In the genomic region with DNA sequence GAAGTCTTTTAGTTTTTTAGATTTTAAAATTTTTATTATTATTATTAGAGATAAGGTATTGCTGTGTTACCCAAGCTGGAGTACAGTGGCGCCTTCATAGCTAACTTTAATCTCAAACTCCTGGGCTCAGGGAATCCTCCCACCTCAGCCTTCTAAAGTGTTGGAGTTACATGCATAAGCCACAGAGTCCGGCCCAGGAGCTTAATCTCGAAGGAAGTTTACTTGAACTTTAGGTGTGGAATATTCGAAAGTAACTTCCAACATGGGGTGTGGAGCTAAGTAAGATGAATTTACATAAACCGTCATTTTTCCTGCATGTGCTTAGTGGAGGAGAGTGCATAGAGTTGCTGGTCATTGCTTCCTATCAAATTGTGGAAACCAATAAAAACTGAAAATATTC, we compare ENCODE assay signal across 11 cellular contexts. TPM values are rescaled to one million over a fixed set of nuclear protein-coding genes. Genes with fewer than 3 reads are reported as not detected.
DNase-seq lines count a peak whose midpoint lies in the region; ATAC-seq, FAIRE-seq and TF ChIP-seq lines count a peak whose summit lies in the region.
"Had no signal": no experiment of that assay in that cellular context is flagged by ENCODE, and none has a peak within 500 bp of the region (broad histone marks: within the 10 kb centered on the region; RNA-seq: fewer than 3 reads in every experiment).

No MANE protein-coding gene starts in this region.

- peaks cover 5% of the 10 kb centered on the region for H3K4me1 ChIP-seq in foreskin keratinocyte
- H3K4me1 ChIP-seq in suprapubic skin, result peaks cover 47% of the 10 kb centered on the region

- no peak for TF ChIP-seq EP300 in suprapubic skin (IDR thresholded peaks at IDR 0.05)

- peak overlapping the region; percentile 99 for H3K27ac ChIP-seq in foreskin keratinocyte
- H3K27ac ChIP-seq in suprapubic skin, result no peak overlapping the region

- H3K36me3 ChIP-seq in suprapubic skin, result peaks cover 16% of the 10 kb centered on the region

- intact Hi-C loops in activated B cell treated with CpG ODN at 0.5 μM for 24 hours (cut with micrococcal nuclease), result loop anchor here (10.0 kb wide), 2 partner anchors 774 to 814 kb away; a partner anchor contains a TSS

- H3K27me3 Mint-ChIP-seq in activated T-cell treated with anti-CD3 and anti-CD28 coated beads, Interleukin-2, amount 50 U/mL, for 4 hours (ENCODE audit: low read depth), result no peaks in the 10 kb centered on the region
- H3K27me3 Mint-ChIP-seq in activated B cell treated with CpG ODN at 0.5 μM for 24 hours, result no peaks in the 10 kb centered on the region

- 64% methylated on average over 5 of the region's 5 CpGs for WGBS in suprapubic skin

- POLR2A ChIA-PET in activated B cell treated with CpG ODN at 0.5 μM for 24 hours (lab: Charles Lee), result interaction anchor here (1.0 to 2.1 kb wide), 4 partner anchors 25 to 654 kb away, joined by 3 to 18 read pairs (median 8); a partner anchor contains a TSS

- no peaks in the 10 kb centered on the region for H3K9me3 ChIP-seq in suprapubic skin

- no peak for ATAC-seq in activated T-cell treated with anti-CD3 and anti-CD28 coated beads, Interleukin-2, amount 50 U/mL, for 4 hours
- ATAC-seq in activated B cell treated with CpG ODN at 0.5 μM for 24 hours (ENCODE audit: low read depth), result no peak
- no peak for ATAC-seq in foreskin keratinocyte

- no peaks in the 10 kb centered on the region for H3K9me3 Mint-ChIP-seq in activated T-cell treated with anti-CD3 and anti-CD28 coated beads, Interleukin-2, amount 50 U/mL, for 4 hours
- no peaks in the 10 kb centered on the region for H3K9me3 Mint-ChIP-seq in activated B cell treated with CpG ODN at 0.5 μM for 24 hours

- H3K27me3 ChIP-seq in foreskin keratinocyte, result no peaks in the 10 kb centered on the region
- H3K27me3 ChIP-seq in suprapubic skin, result no peaks in the 10 kb centered on the region

- no peak for DNase-seq in activated T-cell treated with anti-CD3 and anti-CD28 coated beads, Interleukin-2, amount 50 U/mL, for 4 hours
- no peak for DNase-seq in activated T-cell treated with anti-CD3 and anti-CD28 coated beads, Interleukin-2, amount 50 U/mL, for 48 hours
- DNase-seq in activated B cell treated with CpG ODN at 0.5 μM for 24 hours, result no peak
- DNase-seq in foreskin keratinocyte, result no peak
- DNase-seq in suprapubic skin (ENCODE audit: low spot score in 2 of 2), result no peak
- DNase-seq in stimulated activated naive CD4-positive, alpha-beta T cell (lab: John Stamatoyannopoulos, UW), result no peak
- no peak for DNase-seq in GM12891 (ENCODE audit: insufficient read length, low spot score)
- DNase-seq in NCI-H1436 treated with DMSO at 0.1 percent for 48 hours (lab: John Stamatoyannopoulos, UW), result no peak
- DNase-seq: foreskin melanocyte, T-helper 9 cell had no signal

- no peak for FAIRE-seq in GM12891 (lab: Jason Lieb, UNC)
- FAIRE-seq: HTR-8/SVneo had no signal

- TF ChIP-seq POLR2A in suprapubic skin (IDR thresholded peaks at IDR 0.05), result no peak
- no peak for TF ChIP-seq POLR2A in GM12891 (IDR thresholded peaks at IDR 0.05; ENCODE audit: low read depth, low read length)

- no peak overlapping the region for H3K27ac Mint-ChIP-seq in activated B cell treated with CpG ODN at 0.5 μM for 24 hours

- peaks cover 13% of the 10 kb centered on the region for H3K36me3 Mint-ChIP-seq in activated T-cell treated with anti-CD3 and anti-CD28 coated beads, Interleukin-2, amount 50 U/mL, for 4 hours (ENCODE audit: insufficient read depth)
- H3K36me3 Mint-ChIP-seq in activated B cell treated with CpG ODN at 0.5 μM for 24 hours (ENCODE audit: low read depth), result peaks cover 25% of the 10 kb centered on the region

- peaks cover 34% of the 10 kb centered on the region for H3K4me1 Mint-ChIP-seq in activated T-cell treated with anti-CD3 and anti-CD28 coated beads, Interleukin-2, amount 50 U/mL, for 4 hours (ENCODE audit: low read depth)
- peaks cover 34% of the 10 kb centered on the region for H3K4me1 Mint-ChIP-seq in activated B cell treated with CpG ODN at 0.5 μM for 24 hours

- H3K4me3 Mint-ChIP-seq in activated T-cell treated with anti-CD3 and anti-CD28 coated beads, Interleukin-2, amount 50 U/mL, for 4 hours, result peak overlapping the region; percentile 87
- peak overlapping the region; percentile 53 for H3K4me3 Mint-ChIP-seq in activated B cell treated with CpG ODN at 0.5 μM for 24 hours

- TF ChIP-seq CTCF in activated B cell treated with CpG ODN at 0.5 μM for 24 hours (IDR thresholded peaks at IDR 0.05), result no peak
- no peak for TF ChIP-seq CTCF in foreskin keratinocyte (conservative IDR thresholded peaks at IDR 0.05)
- no peak for TF ChIP-seq CTCF in suprapubic skin (IDR thresholded peaks at IDR 0.05)

- CTCF ChIA-PET in activated B cell treated with CpG ODN at 0.5 μM for 24 hours (lab: Charles Lee), result interaction anchor here (0.7 to 2.6 kb wide), 7 partner anchors 16 to 654 kb away, joined by 3 to 20 read pairs (median 5); no protein-coding TSS in a partner anchor

- H3K4me3 ChIP-seq in suprapubic skin, result peak overlapping the region; percentile 90

TF ChIP-seq in GM12891, 5 proteins besides CTCF, POLR2A, EP300 and RAD21:
- TF ChIP-seq PAX5 (IDR thresholded peaks at IDR 0.05; ENCODE audit: insufficient read depth, low read length, severe bottlenecking) (no peak), TAF1 (IDR thresholded peaks at IDR 0.05; ENCODE audit: low read depth, low read length) (no peak), POLR2AphosphoS5 (IDR thresholded peaks at IDR 0.05; ENCODE audit: low read depth, low read length) (no peak), SPI1 (IDR thresholded peaks at IDR 0.05; ENCODE audit: low read depth, low read length) (no peak), POU2F2 (IDR thresholded peaks at IDR 0.05; ENCODE audit: low read depth, low read length) (no peak)

RNA-seq across cellular contexts. Expression of a gene that starts 1.4 kb away (rescaled TPM):
- total RNA-seq in activated T-cell treated with anti-CD3 and anti-CD28 coated beads, Interleukin-2, amount 50 U/mL, for 4 hours, result 10 to 100 TPM; 47.4 to 54.8 (median 53.1) TPM
- total RNA-seq in activated B cell treated with CpG ODN at 0.5 μM for 24 hours, result 49.1 and 73.7 TPM in 2 replicates
- 31.5 and 36.4 TPM in 2 replicates for total RNA-seq in foreskin keratinocyte
- 32.1 and 38.1 TPM in 2 replicates for polyA plus RNA-seq in foreskin keratinocyte
- total RNA-seq in suprapubic skin, result 10 to 100 TPM; 68.8 to 94.3 (median 90.2) TPM
- 23.3 TPM for polyA plus RNA-seq in GM12891 (2012; ENCODE audit: low read depth, missing spikeins)

RNA-seq across cellular contexts. Expression of a gene that starts 1.8 kb away (rescaled TPM):
- total RNA-seq in activated T-cell treated with anti-CD3 and anti-CD28 coated beads, Interleukin-2, amount 50 U/mL, for 4 hours, result 1 to 10 TPM; 5.5 to 8.1 (median 5.7) TPM
- total RNA-seq in activated B cell treated with CpG ODN at 0.5 μM for 24 hours, result 5.4 and 6.5 TPM in 2 replicates
- total RNA-seq in foreskin keratinocyte, result 4.8 and 5.0 TPM in 2 replicates
- polyA plus RNA-seq in foreskin keratinocyte, result 3.5 TPM in 2 replicates
- 1 to 10 TPM; 2.8 to 5.6 (median 3.5) TPM for total RNA-seq in suprapubic skin
- polyA plus RNA-seq in GM12891 (2012; ENCODE audit: low read depth, missing spikeins), result 2.4 TPM

RNA-seq across cellular contexts. Expression of a gene that starts 25.0 kb away (rescaled TPM):
- total RNA-seq in activated T-cell treated with anti-CD3 and anti-CD28 coated beads, Interleukin-2, amount 50 U/mL, for 4 hours, result 10 to 100 TPM; 30.7 to 36.1 (median 31.7) TPM
- total RNA-seq in activated B cell treated with CpG ODN at 0.5 μM for 24 hours, result 35.5 and 39.1 TPM in 2 replicates
- total RNA-seq in foreskin keratinocyte, result 17.8 and 18.4 TPM in 2 replicates
- polyA plus RNA-seq in foreskin keratinocyte, result 7.6 and 8.1 TPM in 2 replicates
- 10 to 100 TPM; 38.6 to 63.2 (median 45.6) TPM for total RNA-seq in suprapubic skin
- 11.7 TPM for polyA plus RNA-seq in GM12891 (2012; ENCODE audit: low read depth, missing spikeins)
